In genomic region chr14:34063470-34064164, GRCh38 we compare ENCODE assay signal across 1 cellular context.
TF ChIP-seq lines count a peak whose summit lies in the region.

No MANE protein-coding gene starts in this region.

TF ChIP-seq in HepG2, 621 proteins besides CTCF, POLR2A, EP300 and RAD21 (continued from another document and continues in another):
- TF ChIP-seq ZNF772 (CRISPR knock-in tag; IDR thresholded peaks at IDR 0.05) (0 out of 2 replicates have a peak, but pooled peaks have one; percentile 45), ERF (CRISPR knock-in tag; IDR thresholded peaks at IDR 0.05) (peak; percentile 94), ZNF317 (CRISPR knock-in tag; IDR thresholded peaks at IDR 0.05) (peak; percentile 67; the same call in 1 of the 2 replicates), RAD51 (IDR thresholded peaks at IDR 0.05; ENCODE audit: borderline replicate concordance) (no peak), HIVEP1 (CRISPR knock-in tag; IDR thresholded peaks at IDR 0.05) (peak; percentile 27; the same call in 1 of the 2 replicates), ZNF431 (CRISPR knock-in tag; IDR thresholded peaks at IDR 0.05; ENCODE audit: borderline replicate concordance, low read depth) (peak; percentile 85; the same call in 1 of the 2 replicates), TCF7 (IDR thresholded peaks at IDR 0.05; ENCODE audit: low read depth) (no peak), SMYD3 (CRISPR knock-in tag; IDR thresholded peaks at IDR 0.05) (0 out of 2 replicates have a peak, but pooled peaks have one; percentile 45), ZNF580 (CRISPR knock-in tag; IDR thresholded peaks at IDR 0.05; ENCODE audit: borderline replicate concordance, low read depth) (peak; percentile 75; the same call in 1 of the 2 replicates), GTF3A (CRISPR knock-in tag; conservative IDR thresholded peaks at IDR 0.05) (no peak), MXD4 (CRISPR knock-in tag; IDR thresholded peaks at IDR 0.05) (peak; percentile 75; the same call in 1 of the 2 replicates), ZNF841 (CRISPR knock-in tag; IDR thresholded peaks at IDR 0.05; ENCODE audit: borderline replicate concordance) (0 out of 2 replicates have a peak, but pooled peaks have one; percentile 18), CREM (IDR thresholded peaks at IDR 0.05) (peak; percentile 73), CREM (CRISPR knock-in tag; IDR thresholded peaks at IDR 0.05) (no peak), KLF16 (CRISPR knock-in tag; IDR thresholded peaks at IDR 0.05) (0 out of 4 replicates have a peak, but pooled peaks of 1 of the 2 experiments have one; percentile 14), TFDP1 (CRISPR knock-in tag; IDR thresholded peaks at IDR 0.05; ENCODE audit: borderline replicate concordance) (peak; percentile 64; the same call in 1 of the 2 replicates), ZNF691 (CRISPR knock-in tag; IDR thresholded peaks at IDR 0.05; ENCODE audit: borderline replicate concordance, low read depth) (peak; percentile 54; the same call in 1 of the 2 replicates), FLYWCH1 (CRISPR knock-in tag; IDR thresholded peaks at IDR 0.05) (no peak), POLR2G (IDR thresholded peaks at IDR 0.05; ENCODE audit: low read depth, low read length) (peak; percentile 74), RNF2 (conservative IDR thresholded peaks at IDR 0.05; ENCODE audit: low read depth) (peak; percentile 60; the same call in 1 of the 2 replicates), ZNF407 (CRISPR knock-in tag; IDR thresholded peaks at IDR 0.05; ENCODE audit: not compliant biosample characterization) (peak; percentile 82), PHF5A (CRISPR knock-in tag; IDR thresholded peaks at IDR 0.05; ENCODE audit: low read depth, unreplicated experiment) (peak; percentile 49), MAX (IDR thresholded peaks at IDR 0.05) (peak; percentile 96), CAMTA2 (CRISPR knock-in tag; IDR thresholded peaks at IDR 0.05; ENCODE audit: borderline replicate concordance) (no peak), ZNF724P (CRISPR knock-in tag; IDR thresholded peaks at IDR 0.05; ENCODE audit: borderline replicate concordance) (peak; percentile 67; the same call in 1 of the 2 replicates), FOXC1 (CRISPR knock-in tag; IDR thresholded peaks at IDR 0.05; ENCODE audit: borderline replicate concordance) (peak; percentile 62; the same call in 1 of the 2 replicates), SMAD9 (CRISPR knock-in tag; IDR thresholded peaks at IDR 0.05) (peak; percentile 87; the same call in 1 of the 2 replicates), ELF4 (CRISPR knock-in tag; IDR thresholded peaks at IDR 0.05; ENCODE audit: borderline replicate concordance) (no peak), TBL1XR1 (IDR thresholded peaks at IDR 0.05; ENCODE audit: borderline replicate concordance, low read length, partially characterized antibody) (no peak), BRCA1 (CRISPR knock-in tag; IDR thresholded peaks at IDR 0.05) (0 out of 2 replicates have a peak, but pooled peaks have one; percentile 30), TBX2 (CRISPR knock-in tag; IDR thresholded peaks at IDR 0.05; ENCODE audit: borderline replicate concordance) (peak; percentile 87), TGIF2 (CRISPR knock-in tag; IDR thresholded peaks at IDR 0.05) (no peak)
- TF ChIP-seq, protein P1, sequence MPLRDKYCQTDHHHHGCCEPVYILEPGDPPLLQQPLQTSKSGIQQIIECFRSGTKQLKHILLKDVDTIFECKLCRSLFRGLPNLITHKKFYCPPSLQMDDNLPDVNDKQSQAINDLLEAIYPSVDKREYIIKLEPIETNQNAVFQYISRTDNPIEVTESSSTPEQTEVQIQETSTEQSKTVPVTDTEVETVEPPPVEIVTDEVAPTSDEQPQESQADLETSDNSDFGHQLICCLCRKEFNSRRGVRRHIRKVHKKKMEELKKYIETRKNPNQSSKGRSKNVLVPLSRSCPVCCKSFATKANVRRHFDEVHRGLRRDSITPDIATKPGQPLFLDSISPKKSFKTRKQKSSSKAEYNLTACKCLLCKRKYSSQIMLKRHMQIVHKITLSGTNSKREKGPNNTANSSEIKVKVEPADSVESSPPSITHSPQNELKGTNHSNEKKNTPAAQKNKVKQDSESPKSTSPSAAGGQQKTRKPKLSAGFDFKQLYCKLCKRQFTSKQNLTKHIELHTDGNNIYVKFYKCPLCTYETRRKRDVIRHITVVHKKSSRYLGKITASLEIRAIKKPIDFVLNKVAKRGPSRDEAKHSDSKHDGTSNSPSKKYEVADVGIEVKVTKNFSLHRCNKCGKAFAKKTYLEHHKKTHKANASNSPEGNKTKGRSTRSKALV (CRISPR knock-in tag; IDR thresholded peaks at IDR 0.05), result no peak
- TF ChIP-seq, protein P2, sequence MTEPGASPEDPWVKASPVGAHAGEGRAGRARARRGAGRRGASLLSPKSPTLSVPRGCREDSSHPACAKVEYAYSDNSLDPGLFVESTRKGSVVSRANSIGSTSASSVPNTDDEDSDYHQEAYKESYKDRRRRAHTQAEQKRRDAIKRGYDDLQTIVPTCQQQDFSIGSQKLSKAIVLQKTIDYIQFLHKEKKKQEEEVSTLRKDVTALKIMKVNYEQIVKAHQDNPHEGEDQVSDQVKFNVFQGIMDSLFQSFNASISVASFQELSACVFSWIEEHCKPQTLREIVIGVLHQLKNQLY (CRISPR knock-in tag; IDR thresholded peaks at IDR 0.05), result peak; percentile 81; the same call in 1 of the 2 replicates
- TF ChIP-seq, protein P3, sequence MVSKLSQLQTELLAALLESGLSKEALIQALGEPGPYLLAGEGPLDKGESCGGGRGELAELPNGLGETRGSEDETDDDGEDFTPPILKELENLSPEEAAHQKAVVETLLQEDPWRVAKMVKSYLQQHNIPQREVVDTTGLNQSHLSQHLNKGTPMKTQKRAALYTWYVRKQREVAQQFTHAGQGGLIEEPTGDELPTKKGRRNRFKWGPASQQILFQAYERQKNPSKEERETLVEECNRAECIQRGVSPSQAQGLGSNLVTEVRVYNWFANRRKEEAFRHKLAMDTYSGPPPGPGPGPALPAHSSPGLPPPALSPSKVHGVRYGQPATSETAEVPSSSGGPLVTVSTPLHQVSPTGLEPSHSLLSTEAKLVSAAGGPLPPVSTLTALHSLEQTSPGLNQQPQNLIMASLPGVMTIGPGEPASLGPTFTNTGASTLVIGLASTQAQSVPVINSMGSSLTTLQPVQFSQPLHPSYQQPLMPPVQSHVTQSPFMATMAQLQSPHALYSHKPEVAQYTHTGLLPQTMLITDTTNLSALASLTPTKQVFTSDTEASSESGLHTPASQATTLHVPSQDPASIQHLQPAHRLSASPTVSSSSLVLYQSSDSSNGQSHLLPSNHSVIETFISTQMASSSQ (IDR thresholded peaks at IDR 0.05; ENCODE audit: low read depth), result peak; percentile 24; the same call in 1 of the 2 replicates
- TF ChIP-seq, protein P3 (CRISPR knock-in tag; IDR thresholded peaks at IDR 0.05; ENCODE audit: borderline replicate concordance), result no peak
- TF ChIP-seq, protein P4, sequence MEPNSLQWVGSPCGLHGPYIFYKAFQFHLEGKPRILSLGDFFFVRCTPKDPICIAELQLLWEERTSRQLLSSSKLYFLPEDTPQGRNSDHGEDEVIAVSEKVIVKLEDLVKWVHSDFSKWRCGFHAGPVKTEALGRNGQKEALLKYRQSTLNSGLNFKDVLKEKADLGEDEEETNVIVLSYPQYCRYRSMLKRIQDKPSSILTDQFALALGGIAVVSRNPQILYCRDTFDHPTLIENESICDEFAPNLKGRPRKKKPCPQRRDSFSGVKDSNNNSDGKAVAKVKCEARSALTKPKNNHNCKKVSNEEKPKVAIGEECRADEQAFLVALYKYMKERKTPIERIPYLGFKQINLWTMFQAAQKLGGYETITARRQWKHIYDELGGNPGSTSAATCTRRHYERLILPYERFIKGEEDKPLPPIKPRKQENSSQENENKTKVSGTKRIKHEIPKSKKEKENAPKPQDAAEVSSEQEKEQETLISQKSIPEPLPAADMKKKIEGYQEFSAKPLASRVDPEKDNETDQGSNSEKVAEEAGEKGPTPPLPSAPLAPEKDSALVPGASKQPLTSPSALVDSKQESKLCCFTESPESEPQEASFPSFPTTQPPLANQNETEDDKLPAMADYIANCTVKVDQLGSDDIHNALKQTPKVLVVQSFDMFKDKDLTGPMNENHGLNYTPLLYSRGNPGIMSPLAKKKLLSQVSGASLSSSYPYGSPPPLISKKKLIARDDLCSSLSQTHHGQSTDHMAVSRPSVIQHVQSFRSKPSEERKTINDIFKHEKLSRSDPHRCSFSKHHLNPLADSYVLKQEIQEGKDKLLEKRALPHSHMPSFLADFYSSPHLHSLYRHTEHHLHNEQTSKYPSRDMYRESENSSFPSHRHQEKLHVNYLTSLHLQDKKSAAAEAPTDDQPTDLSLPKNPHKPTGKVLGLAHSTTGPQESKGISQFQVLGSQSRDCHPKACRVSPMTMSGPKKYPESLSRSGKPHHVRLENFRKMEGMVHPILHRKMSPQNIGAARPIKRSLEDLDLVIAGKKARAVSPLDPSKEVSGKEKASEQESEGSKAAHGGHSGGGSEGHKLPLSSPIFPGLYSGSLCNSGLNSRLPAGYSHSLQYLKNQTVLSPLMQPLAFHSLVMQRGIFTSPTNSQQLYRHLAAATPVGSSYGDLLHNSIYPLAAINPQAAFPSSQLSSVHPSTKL (CRISPR knock-in tag; IDR thresholded peaks at IDR 0.05), result peak; percentile 90
